ENCODE assay signal across 31 cellular contexts in the genomic region with DNA sequence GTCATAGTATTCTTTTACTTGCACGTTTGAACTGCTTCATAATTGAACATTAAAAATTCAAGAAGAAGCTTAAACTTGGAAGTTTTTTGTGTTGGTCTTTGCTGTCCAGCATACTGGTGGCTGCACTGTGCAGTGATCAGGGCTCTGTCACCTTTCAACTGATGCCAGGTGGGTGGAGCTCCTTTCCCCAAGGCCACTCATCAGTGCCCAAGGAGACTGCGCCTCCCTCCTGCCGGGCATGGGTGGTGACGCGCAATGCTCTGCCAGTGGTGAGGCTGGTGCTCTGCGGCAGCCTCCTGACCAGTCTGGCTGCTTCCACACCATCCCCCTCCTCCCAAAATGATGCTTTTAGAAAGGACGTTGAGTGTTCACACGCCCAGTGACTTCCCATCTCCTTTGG. TPM values are rescaled to one million over a fixed set of nuclear protein-coding genes. Genes with fewer than 3 reads are reported as not detected.
"Had no signal": no experiment of that assay in that cellular context is flagged by ENCODE, and none has a peak within 500 bp of the region (broad histone marks: within the 10 kb centered on the region; RNA-seq: fewer than 3 reads in every experiment).

No MANE protein-coding gene starts in this region.

- ATAC-seq: activated CD4-positive, CD25-positive, alpha-beta regulatory T cell treated with anti-CD3 and anti-CD28 coated beads, Interleukin-2, amount 50 U/mL, for 24 hours; activated CD8-positive, alpha-beta T cell treated with anti-CD3 and anti-CD28 coated beads for 36 hours; activated T-cell treated with anti-CD3 and anti-CD28 coated beads, Interleukin-2, amount 50 U/mL, for 4 hours; activated T-helper 17 cell treated with anti-CD3 and anti-CD28 coated beads, Interleukin-2, amount 50 U/mL, for 72 hours; body of pancreas; gastroesophageal sphincter; heart right ventricle; T-helper 17 cell had no signal

- H3K27ac ChIP-seq: body of pancreas, breast epithelium, cardiac muscle cell, colonic mucosa, epithelial cell of prostate, esophagus squamous epithelium, gastroesophageal sphincter, heart right ventricle, WERI-Rb-1 had no signal

- H3K27me3 ChIP-seq: body of pancreas, breast epithelium, cardiac muscle cell, colonic mucosa, gastroesophageal sphincter, heart right ventricle had no signal

- H3K4me3 ChIP-seq: body of pancreas, breast epithelium, cardiac muscle cell, colonic mucosa, esophagus squamous epithelium, gastroesophageal sphincter, heart right ventricle had no signal

- H3K36me3 ChIP-seq: breast epithelium, cardiac muscle cell, colonic mucosa, esophagus squamous epithelium, gastroesophageal sphincter, heart right ventricle, WERI-Rb-1 had no signal

- DNase-seq: activated B cell treated with CpG ODN at 0.5 μM for 24 hours; activated CD4-positive, alpha-beta T cell treated with anti-CD3 and anti-CD28 coated beads for 48 hours; activated CD4-positive, alpha-beta T cell treated with anti-CD3 and anti-CD28 coated beads, Interleukin-2, amount 50 U/mL, for 1 hour; activated CD4-positive, alpha-beta T cell treated with anti-CD3 and anti-CD28 coated beads, Interleukin-2, amount 50 U/mL, for 48 hours; activated CD8-positive, alpha-beta memory T cell treated with anti-CD3 and anti-CD28 coated beads for 24 hours; activated CD8-positive, alpha-beta T cell treated with anti-CD3 and anti-CD28 coated beads for 36 hours; activated effector memory CD4-positive, alpha-beta T cell treated with Interleukin-2 at 50 U/mL for 16 hours; activated gamma-delta T cell treated with Interleukin-2 at 50 U/mL for 16 hours; activated naive CD4-positive, alpha-beta T cell treated with anti-CD3 and anti-CD28 coated beads, Interleukin-2, amount 50 U/mL, for 16 hours; activated naive CD4-positive, alpha-beta T cell treated with Interleukin-2 at 50 U/mL for 16 hours; activated T-cell treated with anti-CD3 and anti-CD28 coated beads, Interleukin-2, amount 50 U/mL, for 4 hours; amygdala; aorta; body of pancreas; central memory CD4-positive, alpha-beta T cell; cerebellar nuclear complex; colonic mucosa; effector CD8-positive, alpha-beta T cell; esophagus squamous epithelium; foreskin melanocyte; heart right ventricle; T-helper 17 cell; T1000; WERI-Rb-1 had no signal

- H3K4me1 ChIP-seq: body of pancreas, breast epithelium, colonic mucosa, esophagus squamous epithelium, gastroesophageal sphincter, heart right ventricle had no signal

- H3K9me3 ChIP-seq: body of pancreas, colonic mucosa had no signal

RNA-seq across cellular contexts. Expression of a gene that starts 16.0 kb away (rescaled TPM):
- total RNA-seq: fibroblast of lung had no signal
- polyA plus RNA-seq: fibroblast of lung had no signal
